Comparison of ENCODE assay signal across 18 cellular contexts in the genomic region with DNA sequence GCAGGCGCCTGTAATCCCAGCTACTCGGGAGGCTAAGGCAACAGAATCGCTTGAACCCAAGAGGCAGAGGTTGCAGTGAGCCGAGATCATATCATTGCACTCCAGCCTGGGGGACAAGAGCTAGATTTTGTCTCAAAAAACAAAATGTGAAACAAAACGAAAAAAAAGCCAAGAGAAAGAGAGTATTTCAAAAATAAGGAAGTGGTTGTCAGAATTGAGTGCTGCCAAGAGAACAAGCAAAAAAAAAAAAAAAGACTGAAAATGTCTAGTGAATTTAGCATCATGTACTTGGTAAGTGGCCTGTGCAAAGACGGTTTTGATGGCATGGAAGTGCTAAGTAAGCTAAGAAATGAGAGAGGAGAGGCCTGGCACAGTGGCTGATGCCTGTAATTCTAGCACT. TPM values are rescaled to one million over a fixed set of nuclear protein-coding genes. Genes with fewer than 3 reads are reported as not detected.
DNase-seq lines count a peak whose midpoint lies in the region; ATAC-seq and TF ChIP-seq lines count a peak whose summit lies in the region.
"Had no signal": no experiment of that assay in that cellular context is flagged by ENCODE, and none has a peak within 500 bp of the region (broad histone marks: within the 10 kb centered on the region; RNA-seq: fewer than 3 reads in every experiment).

No MANE protein-coding gene starts in this region.

- H3K9me3 ChIP-seq in left lung: no peaks in the 10 kb centered on the region
- H3K9me3 ChIP-seq: esophagus muscularis mucosa, lower lobe of right lung, ovary, SJSA1 had no signal

- peak overlapping the region in 1 of 2 donors; percentile 53 for H3K27ac ChIP-seq in left lung
- H3K27ac ChIP-seq: esophagus muscularis mucosa, lower lobe of right lung, ovary, SJSA1 had no signal

- peaks cover 5 to 36% of the 10 kb centered on the region in 2 donors for H3K4me1 ChIP-seq in left lung
- H3K4me1 ChIP-seq: SJSA1 had no signal

- CTCF ChIA-PET in WTC11 (lab: Charles Lee): interaction anchor here (0.7 to 1.0 kb wide), 2 partner anchors 13 to 407 kb away, joined by 3 read pairs; no protein-coding TSS in a partner anchor

- no peaks in the 10 kb centered on the region for H3K36me3 ChIP-seq in left lung
- H3K36me3 ChIP-seq: esophagus muscularis mucosa, lower lobe of right lung, ovary had no signal

- no peaks in the 10 kb centered on the region for H3K27me3 Mint-ChIP-seq in T-helper 1 cell treated with Interleukin-12 subunit alpha and Interleukin-12 subunit beta and Interleukin-4 antibody, amounts not matched to agents 30 μg/mL and 1 μg/mL, for 36 hours (ENCODE audit: low read depth)
- H3K27me3 Mint-ChIP-seq in WTC11 (ENCODE audit: low read depth): no peaks in the 10 kb centered on the region
- no peaks in the 10 kb centered on the region for H3K27me3 Mint-ChIP-seq in natural killer cell (ENCODE audit: low read depth in 2 of 2)

- no peak overlapping the region for H3K27ac Mint-ChIP-seq in T-helper 1 cell treated with Interleukin-12 subunit alpha and Interleukin-12 subunit beta and Interleukin-4 antibody, amounts not matched to agents 30 μg/mL and 1 μg/mL, for 36 hours
- H3K27ac Mint-ChIP-seq in WTC11: peak overlapping the region; percentile 2; the same call in 1 of the 2 replicates
- peak overlapping the region; percentile 21 to 82 for H3K27ac Mint-ChIP-seq in natural killer cell

- H3K9me3 Mint-ChIP-seq in T-helper 1 cell treated with Interleukin-12 subunit alpha and Interleukin-12 subunit beta and Interleukin-4 antibody, amounts not matched to agents 30 μg/mL and 1 μg/mL, for 36 hours: no peaks in the 10 kb centered on the region
- H3K9me3 Mint-ChIP-seq in WTC11 (no peaks in the 10 kb centered on the region), natural killer cell (no peaks in the 10 kb centered on the region)

- ATAC-seq in WTC11: no peak
- no peak for ATAC-seq in natural killer cell
- no peak for ATAC-seq in left lung
- ATAC-seq: lower lobe of right lung had no signal

- peak overlapping the region; percentile 9 for H3K4me3 Mint-ChIP-seq in T-helper 1 cell treated with Interleukin-12 subunit alpha and Interleukin-12 subunit beta and Interleukin-4 antibody, amounts not matched to agents 30 μg/mL and 1 μg/mL, for 36 hours
- H3K4me3 Mint-ChIP-seq in WTC11: no peak overlapping the region
- H3K4me3 Mint-ChIP-seq in natural killer cell: peak overlapping the region; percentile 54

- intact Hi-C loops in natural killer cell (cut with micrococcal nuclease) (no loop called here), left lung (cut with DNase I) (no loop called here)

- no peak for TF ChIP-seq CTCF in WTC11 (IDR thresholded peaks at IDR 0.05)
- no peak for TF ChIP-seq CTCF in natural killer cell (IDR thresholded peaks at IDR 0.05)
- TF ChIP-seq CTCF in left lung (IDR thresholded peaks at IDR 0.05): no peak

- no peaks in the 10 kb centered on the region for H3K27me3 ChIP-seq in left lung
- H3K27me3 ChIP-seq: esophagus muscularis mucosa, ovary, SJSA1 had no signal

- POLR2A ChIA-PET in WTC11 (lab: Charles Lee): interaction anchor here (0.7 to 0.8 kb wide), 4 partner anchors 49 to 398 kb away, joined by 3 to 9 read pairs (median 4); partner anchors contain the start of gene TMEM39B

- DNase-seq in T-helper 1 cell (no peak), KG1 (lab: John Stamatoyannopoulos, UW) (peak; percentile 40), WTC11 (ENCODE audit: low spot score) (no peak), natural killer cell (no peak), left lung (no peak), NCI-H146 (lab: John Stamatoyannopoulos, UW) (no peak), NCI-H1930 (lab: John Stamatoyannopoulos, UW) (no peak)
- DNase-seq: activated CD4-positive, CD25-positive, alpha-beta regulatory T cell treated with anti-CD3 and anti-CD28 coated beads, Interleukin-2, amount 50 U/mL, for 72 hours; activated effector memory CD4-positive, alpha-beta T cell treated with anti-CD3 and anti-CD28 coated beads, Interleukin-2, amount 50 U/mL, for 16 hours; cerebellar nuclear complex; lower lobe of right lung; NCI-H1417 treated with DMSO at 0.1 percent for 48 hours; NCI-H82; ovary; trophoblast cell had no signal

- H3K4me1 Mint-ChIP-seq in T-helper 1 cell treated with Interleukin-12 subunit alpha and Interleukin-12 subunit beta and Interleukin-4 antibody, amounts not matched to agents 30 μg/mL and 1 μg/mL, for 36 hours (ENCODE audit: low read depth): peaks cover 20% of the 10 kb centered on the region
- H3K4me1 Mint-ChIP-seq in WTC11 (peaks cover 6% of the 10 kb centered on the region), natural killer cell (peaks cover 40 to 43% of the 10 kb centered on the region in 2 donors)

- peaks cover 9% of the 10 kb centered on the region for H3K36me3 Mint-ChIP-seq in T-helper 1 cell treated with Interleukin-12 subunit alpha and Interleukin-12 subunit beta and Interleukin-4 antibody, amounts not matched to agents 30 μg/mL and 1 μg/mL, for 36 hours (ENCODE audit: low read depth)
- H3K36me3 Mint-ChIP-seq in WTC11 (no peaks in the 10 kb centered on the region), natural killer cell (no peaks in the 10 kb centered on the region)

- H3K4me3 ChIP-seq in left lung: no peak overlapping the region
- H3K4me3 ChIP-seq: esophagus muscularis mucosa, lower lobe of right lung, ovary, SJSA1 had no signal

TF ChIP-seq in WTC11, 78 proteins besides CTCF, POLR2A, EP300 and RAD21:
- TF ChIP-seq ESRRA (CRISPR knock-in tag; IDR thresholded peaks at IDR 0.05; ENCODE audit: borderline replicate concordance) (no peak), JUN (CRISPR knock-in tag; IDR thresholded peaks at IDR 0.05) (no peak), ELF4 (CRISPR knock-in tag; IDR thresholded peaks at IDR 0.05; ENCODE audit: low read depth) (no peak), MXD4 (CRISPR knock-in tag; IDR thresholded peaks at IDR 0.05; ENCODE audit: borderline replicate concordance) (no peak)
- TF ChIP-seq, protein P1, sequence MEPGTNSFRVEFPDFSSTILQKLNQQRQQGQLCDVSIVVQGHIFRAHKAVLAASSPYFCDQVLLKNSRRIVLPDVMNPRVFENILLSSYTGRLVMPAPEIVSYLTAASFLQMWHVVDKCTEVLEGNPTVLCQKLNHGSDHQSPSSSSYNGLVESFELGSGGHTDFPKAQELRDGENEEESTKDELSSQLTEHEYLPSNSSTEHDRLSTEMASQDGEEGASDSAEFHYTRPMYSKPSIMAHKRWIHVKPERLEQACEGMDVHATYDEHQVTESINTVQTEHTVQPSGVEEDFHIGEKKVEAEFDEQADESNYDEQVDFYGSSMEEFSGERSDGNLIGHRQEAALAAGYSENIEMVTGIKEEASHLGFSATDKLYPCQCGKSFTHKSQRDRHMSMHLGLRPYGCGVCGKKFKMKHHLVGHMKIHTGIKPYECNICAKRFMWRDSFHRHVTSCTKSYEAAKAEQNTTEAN (CRISPR knock-in tag; IDR thresholded peaks at IDR 0.05): no peak

RNA-seq across cellular contexts. Expression of gene KPNA6, which starts 14.3 kb away (rescaled TPM):
- 91.2 to 104 TPM (median 94.0 TPM) in 3 replicates for total RNA-seq in WTC11 (2021)
- 10 to 100 TPM; 48.6 to 59.0 (median 52.8) TPM for total RNA-seq in natural killer cell
- total RNA-seq in left lung: 10 to 100 TPM; 70.2 to 73.2 TPM

RNA-seq across cellular contexts. Expression of gene TMEM39B, which starts 49.4 kb away (rescaled TPM):
- total RNA-seq in WTC11 (2021) (18.8 to 25.8 TPM (median 23.8 TPM) in 3 replicates), natural killer cell (10 to 100 TPM; 13.3 to 17.1 (median 15.8) TPM), left lung (10 to 100 TPM; 16.5 to 22.6 TPM)

RNA-seq across cellular contexts. Expression of gene TXLNA, which starts 57.3 kb away (rescaled TPM):
- total RNA-seq in WTC11 (2021) (46.3 to 49.8 TPM (median 47.2 TPM) in 3 replicates), natural killer cell (10 to 100 TPM; 26.0 to 36.0 (median 33.3) TPM), left lung (10 to 100 TPM; 54.0 to 56.4 TPM)
